In genomic region chr7:118572604-118573003, GRCh38 we compare ENCODE assay signal across 16 cellular contexts.
DNase-seq lines count a peak whose midpoint lies in the region; ATAC-seq and TF ChIP-seq lines count a peak whose summit lies in the region.
"Had no signal": no experiment of that assay in that cellular context is flagged by ENCODE, and none has a peak within 500 bp of the region (broad histone marks: within the 10 kb centered on the region; RNA-seq: fewer than 3 reads in every experiment).

No MANE protein-coding gene starts in this region.

- peak overlapping the region; percentile 65 to 85 (median 79) for H3K27ac Mint-ChIP-seq in brain
- H3K27ac Mint-ChIP-seq: CD8-positive, alpha-beta memory T cell; IgD-negative memory B cell had no signal

- no peak for TF ChIP-seq CTCF in brain (conservative IDR thresholded peaks at IDR 0.05)

- H3K36me3 ChIP-seq in neuron (ENCODE audit: insufficient read depth, low read length) = no peaks in the 10 kb centered on the region
- H3K36me3 ChIP-seq: BLaER1 treated with 17β-estradiol and CSF1 and Interleukin-3, amounts not matched to agents 10 nM and 100 nM had no signal

- H3K4me1 Mint-ChIP-seq in brain = peaks cover 10% of the 10 kb centered on the region
- H3K4me1 Mint-ChIP-seq: CD8-positive, alpha-beta memory T cell; IgD-negative memory B cell had no signal

- peak overlapping the region; percentile 36 for H3K4me3 ChIP-seq in neuron (ENCODE audit: low read length)
- H3K4me3 ChIP-seq: BLaER1 treated with 17β-estradiol and CSF1 and Interleukin-3, amounts not matched to agents 10 nM and 100 nM had no signal

- DNase-seq in NCI-H446 (lab: John Stamatoyannopoulos, UW) = peak; percentile 33 to 49
- DNase-seq in NCI-H446 treated with DMSO at 0.1 percent for 48 hours (lab: John Stamatoyannopoulos, UW) = no peak
- no peak for DNase-seq in activated T-cell treated with anti-CD3 and anti-CD28 coated beads for 4 hours
- no peak for DNase-seq in Ammon's horn (ENCODE audit: low spot score)
- DNase-seq: ACHN; Calu3; CD8-positive, alpha-beta memory T cell; DMS153; SIG-M5 had no signal

- peak overlapping the region in 2 of 5 experiments; percentile 38 to 66 for H3K4me3 Mint-ChIP-seq in brain
- H3K4me3 Mint-ChIP-seq: CD8-positive, alpha-beta memory T cell; IgD-negative memory B cell had no signal

- peaks cover 8% of the 10 kb centered on the region for H3K4me1 ChIP-seq in neuron (ENCODE audit: insufficient read depth, low read length)
- H3K4me1 ChIP-seq: BLaER1 treated with 17β-estradiol and CSF1 and Interleukin-3, amounts not matched to agents 10 nM and 100 nM had no signal

- no peaks in the 10 kb centered on the region for H3K27me3 ChIP-seq in neuron (ENCODE audit: insufficient read depth, low read length)
- H3K27me3 ChIP-seq: BLaER1 treated with 17β-estradiol and CSF1 and Interleukin-3, amounts not matched to agents 10 nM and 100 nM had no signal

- H3K36me3 Mint-ChIP-seq in brain = no peaks in the 10 kb centered on the region
- H3K36me3 Mint-ChIP-seq: CD8-positive, alpha-beta memory T cell; IgD-negative memory B cell had no signal

- peaks cover 0 to 5% (median 3%) of the 10 kb centered on the region in 5 experiments for H3K9me3 Mint-ChIP-seq in brain

- ATAC-seq in GM21619 (IDR thresholded peaks at IDR 0.05; ENCODE audit: unreplicated experiment) = peak; percentile 54
- ATAC-seq in GM19397 (IDR thresholded peaks at IDR 0.05; ENCODE audit: unreplicated experiment) = no peak
- ATAC-seq: HCT116 had no signal

- peak overlapping the region; percentile 71 for H2AFZ ChIP-seq in neuron (ENCODE audit: low read depth, low read length)

- H3K27me3 Mint-ChIP-seq in brain = no peaks in the 10 kb centered on the region
- H3K27me3 Mint-ChIP-seq: CD8-positive, alpha-beta memory T cell; IgD-negative memory B cell had no signal

- no peaks in the 10 kb centered on the region for H3K9me3 ChIP-seq in neuron (ENCODE audit: low read length)
- H3K9me3 ChIP-seq: BLaER1 treated with 17β-estradiol and CSF1 and Interleukin-3, amounts not matched to agents 10 nM and 100 nM had no signal

Comparison
In these comparisons a context has a peak if more than half of its experiments do, and no peak if none do; other contexts are left out.
1. DNase-seq: peak in NCI-H446 (2 of 2); none in NCI-H446 treated with DMSO at 0.1 percent for 48 hours (single experiment), activated T-cell treated with anti-CD3 and anti-CD28 coated beads for 4 hours (single experiment) and Ammon's horn (single experiment).